In the genomic region with DNA sequence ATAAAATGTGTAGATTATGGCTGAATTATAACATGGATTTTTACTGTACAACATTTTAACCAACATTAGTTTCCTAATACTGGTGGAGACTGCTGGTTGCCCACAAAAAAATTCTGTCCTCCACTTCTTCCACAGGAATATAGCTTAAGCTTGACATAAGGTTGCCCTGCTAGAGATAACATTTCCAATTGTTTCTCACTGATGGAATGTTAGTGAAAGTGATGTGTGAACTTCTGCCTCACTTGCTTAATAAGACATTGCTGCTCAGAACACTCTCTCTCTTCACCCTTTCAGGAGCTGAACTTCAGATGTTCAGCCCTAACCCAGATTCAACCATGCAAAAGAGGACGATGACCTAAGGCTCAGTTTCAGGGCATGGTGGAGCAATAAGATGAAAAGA, we compare ENCODE assay signal across 39 cellular contexts. TPM values are rescaled to one million over a fixed set of nuclear protein-coding genes. Genes with fewer than 3 reads are reported as not detected.
"Had no signal": no experiment of that assay in that cellular context is flagged by ENCODE, and none has a peak within 500 bp of the region (broad histone marks: within the 10 kb centered on the region; RNA-seq: fewer than 3 reads in every experiment).

No MANE protein-coding gene starts in this region.

- H3K9me3 ChIP-seq: adrenal gland, ascending aorta had no signal

- FAIRE-seq: bronchial epithelial cell, TTC549 had no signal

- H3K4me3 ChIP-seq: adrenal gland, ascending aorta, cardiac muscle cell had no signal

- H3K4me3 Mint-ChIP-seq: activated B cell treated with CpG ODN at 0.5 μM for 24 hours; activated CD4-positive, alpha-beta T cell treated with anti-CD3 and anti-CD28 coated beads for 36 hours; activated CD4-positive, alpha-beta T cell treated with anti-CD3 and anti-CD28 coated beads, Interleukin-2, amount 10 ng/mL, durations not matched to agents 7 days and 5 days; activated CD8-positive, alpha-beta T cell treated with anti-CD3 and anti-CD28 coated beads for 36 hours; activated naive CD4-positive, alpha-beta T cell treated with anti-CD3 and anti-CD28 coated beads for 36 hours; activated naive CD8-positive, alpha-beta T cell treated with anti-CD3 and anti-CD28 coated beads for 36 hours; activated T-cell treated with anti-CD3 and anti-CD28 coated beads, Interleukin-2, amount 50 U/mL, for 4 hours; activated T-cell treated with anti-CD3 and anti-CD28 coated beads, Interleukin-2, amount 50 U/mL, for 72 hours; activated T-helper 1 cell treated with anti-CD3 and anti-CD28 coated beads, Interleukin-12 subunit alpha, Interleukin-12 subunit beta, Interleukin-2, Interleukin-4 antibody, amounts not matched to agents 30 ng/mL and 10 ng/mL and 1 ng/mL, durations not matched to agents 14 hours and 24 hours and 36 hours; activated T-helper 17 cell treated with anti-CD3 and anti-CD28 coated beads, Interleukin-2, amount 50 U/mL, for 72 hours; brain; central memory CD8-positive, alpha-beta T cell; T-helper 1 cell treated with Interleukin-12 subunit alpha and Interleukin-12 subunit beta and Interleukin-4 antibody, amounts not matched to agents 30 μg/mL and 1 μg/mL, for 36 hours; T-helper 2 cell treated with Interferon-gamma antibody and Interleukin-4, amounts not matched to agents 5 μg/mL and 100 μg/mL, for 36 hours had no signal

- H3K36me3 Mint-ChIP-seq: brain had no signal

- H3K27ac ChIP-seq: adrenal gland, ascending aorta, cardiac muscle cell, VCaP had no signal

- H3K27ac Mint-ChIP-seq: activated B cell treated with CpG ODN at 0.5 μM for 24 hours; activated CD4-positive, alpha-beta T cell treated with anti-CD3 and anti-CD28 coated beads for 36 hours; activated CD4-positive, alpha-beta T cell treated with anti-CD3 and anti-CD28 coated beads, Interleukin-2, amount 10 ng/mL, durations not matched to agents 7 days and 5 days; activated CD8-positive, alpha-beta T cell treated with anti-CD3 and anti-CD28 coated beads for 36 hours; activated naive CD4-positive, alpha-beta T cell treated with anti-CD3 and anti-CD28 coated beads for 36 hours; activated naive CD4-positive, alpha-beta T cell treated with anti-CD3 and anti-CD28 coated beads, Interleukin-2, amount 50 U/mL, for 72 hours; activated naive CD8-positive, alpha-beta T cell treated with anti-CD3 and anti-CD28 coated beads for 36 hours; activated T-cell treated with anti-CD3 and anti-CD28 coated beads, Interleukin-2, amount 50 U/mL, for 72 hours; activated T-helper 1 cell treated with anti-CD3 and anti-CD28 coated beads, Interleukin-12 subunit alpha, Interleukin-12 subunit beta, Interleukin-2, Interleukin-4 antibody, amounts not matched to agents 30 ng/mL and 10 ng/mL and 1 ng/mL, durations not matched to agents 14 hours and 24 hours and 36 hours; activated T-helper 17 cell treated with anti-CD3 and anti-CD28 coated beads, Interleukin-2, amount 50 U/mL, for 72 hours; brain; T-helper 1 cell treated with Interleukin-12 subunit alpha and Interleukin-12 subunit beta and Interleukin-4 antibody, amounts not matched to agents 30 μg/mL and 1 μg/mL, for 36 hours; T-helper 2 cell treated with Interferon-gamma antibody and Interleukin-4, amounts not matched to agents 5 μg/mL and 100 μg/mL, for 36 hours had no signal

- DNase-seq: activated B cell treated with CpG ODN at 0.5 μM for 24 hours; activated CD4-positive, alpha-beta T cell treated with anti-CD3 and anti-CD28 coated beads for 1 hour; activated CD4-positive, alpha-beta T cell treated with anti-CD3 and anti-CD28 coated beads for 36 hours; activated CD4-positive, alpha-beta T cell treated with anti-CD3 and anti-CD28 coated beads for 48 hours; activated CD4-positive, alpha-beta T cell treated with anti-CD3 and anti-CD28 coated beads, Interleukin-2, amount 10 ng/mL, durations not matched to agents 7 days and 5 days; activated CD4-positive, alpha-beta T cell treated with anti-CD3 and anti-CD28 coated beads, Interleukin-2, amount 50 U/mL, for 48 hours; activated CD8-positive, alpha-beta memory T cell treated with anti-CD3 and anti-CD28 coated beads, Interleukin-2, amount 50 U/mL, for 4 hours; activated CD8-positive, alpha-beta T cell treated with anti-CD3 and anti-CD28 coated beads for 36 hours; activated effector memory CD4-positive, alpha-beta T cell treated with anti-CD3 and anti-CD28 coated beads, Interleukin-2, amount 50 U/mL, for 16 hours; activated gamma-delta T cell treated with Interleukin-2 at 50 U/mL for 16 hours; activated naive CD4-positive, alpha-beta T cell; activated naive CD4-positive, alpha-beta T cell treated with anti-CD3 and anti-CD28 coated beads for 36 hours; activated naive CD4-positive, alpha-beta T cell treated with anti-CD3 and anti-CD28 coated beads, Interleukin-2, amount 50 U/mL, for 16 hours; activated naive CD8-positive, alpha-beta T cell treated with anti-CD3 and anti-CD28 coated beads for 36 hours; activated T-cell treated with anti-CD3 and anti-CD28 coated beads for 4 hours; activated T-cell treated with anti-CD3 and anti-CD28 coated beads, Interleukin-2, amount 50 U/mL, for 1 hour; activated T-cell treated with anti-CD3 and anti-CD28 coated beads, Interleukin-2, amount 50 U/mL, for 4 hours; activated T-cell treated with anti-CD3 and anti-CD28 coated beads, Interleukin-2, amount 50 U/mL, for 72 hours; adrenal gland; amniotic stem cell; caudate nucleus; cerebellar nuclear complex; T-helper 1 cell; T-helper 2 cell; T-helper 9 cell had no signal

- H3K9me3 Mint-ChIP-seq: activated B cell treated with CpG ODN at 0.5 μM for 24 hours; activated CD4-positive, alpha-beta T cell treated with anti-CD3 and anti-CD28 coated beads, Interleukin-2, amount 10 ng/mL, durations not matched to agents 7 days and 5 days; activated CD8-positive, alpha-beta T cell treated with anti-CD3 and anti-CD28 coated beads for 36 hours; activated naive CD4-positive, alpha-beta T cell treated with anti-CD3 and anti-CD28 coated beads for 36 hours; activated naive CD4-positive, alpha-beta T cell treated with anti-CD3 and anti-CD28 coated beads, Interleukin-2, amount 50 U/mL, for 72 hours; activated naive CD8-positive, alpha-beta T cell treated with anti-CD3 and anti-CD28 coated beads for 36 hours; activated T-cell treated with anti-CD3 and anti-CD28 coated beads, Interleukin-2, amount 50 U/mL, for 4 hours; activated T-cell treated with anti-CD3 and anti-CD28 coated beads, Interleukin-2, amount 50 U/mL, for 72 hours; activated T-helper 1 cell treated with anti-CD3 and anti-CD28 coated beads, Interleukin-12 subunit alpha, Interleukin-12 subunit beta, Interleukin-2, Interleukin-4 antibody, amounts not matched to agents 30 ng/mL and 10 ng/mL and 1 ng/mL, durations not matched to agents 14 hours and 24 hours and 36 hours; activated T-helper 17 cell treated with anti-CD3 and anti-CD28 coated beads, Interleukin-2, amount 50 U/mL, for 72 hours; central memory CD8-positive, alpha-beta T cell; T-helper 1 cell treated with Interleukin-12 subunit alpha and Interleukin-12 subunit beta and Interleukin-4 antibody, amounts not matched to agents 30 μg/mL and 1 μg/mL, for 36 hours; T-helper 2 cell treated with Interferon-gamma antibody and Interleukin-4, amounts not matched to agents 5 μg/mL and 100 μg/mL, for 36 hours had no signal

- H3K36me3 ChIP-seq: adrenal gland, ascending aorta, cardiac muscle cell had no signal

- H3K27me3 ChIP-seq: adrenal gland, ascending aorta had no signal

- ATAC-seq: activated CD4-positive, alpha-beta T cell treated with anti-CD3 and anti-CD28 coated beads for 36 hours; activated CD4-positive, CD25-positive, alpha-beta regulatory T cell treated with anti-CD3 and anti-CD28 coated beads, Interleukin-2, amount 50 U/mL, for 24 hours; activated CD8-positive, alpha-beta T cell treated with anti-CD3 and anti-CD28 coated beads for 36 hours; activated naive CD4-positive, alpha-beta T cell treated with anti-CD3 and anti-CD28 coated beads, Interleukin-2, amount 50 U/mL, for 72 hours; activated T-cell treated with anti-CD3 and anti-CD28 coated beads, Interleukin-2, amount 50 U/mL, for 4 hours; activated T-cell treated with anti-CD3 and anti-CD28 coated beads, Interleukin-2, amount 50 U/mL, for 72 hours; activated T-helper 17 cell treated with anti-CD3 and anti-CD28 coated beads, Interleukin-2, amount 50 U/mL, for 72 hours had no signal

- H3K4me1 ChIP-seq: adrenal gland, ascending aorta had no signal

RNA-seq across cellular contexts. Expression of a gene that starts 2.7 kb away (rescaled TPM):
- total RNA-seq: chondrocyte had no signal
